In genomic region chrX:139932901-139933796, GRCh38 we compare ENCODE assay signal across 8 cellular contexts. TPM values are rescaled to one million over a fixed set of nuclear protein-coding genes. Genes with fewer than 3 reads are reported as not detected.
DNase-seq lines count a peak whose midpoint lies in the region; ATAC-seq and TF ChIP-seq lines count a peak whose summit lies in the region.

Gene ATP11C, minus strand, starts transcription at chrX:139933053. Its CDS starts 1,011 bp downstream, at chrX:139932042.

- H3K9ac ChIP-seq in KMS-11, result peak within 1 kb of the TSS; percentile 90
- peak within 1 kb of the TSS; percentile 84 for H3K9ac ChIP-seq in trophoblast cell (ENCODE audit: low read length)

- H3K79me2 ChIP-seq in KMS-11 (ENCODE audit: insufficient read depth, low read depth), result peaks cover 37% of the 10 kb centered on the region
- H3K79me2 ChIP-seq in trophoblast cell (ENCODE audit: control insufficient read depth, insufficient read depth, low read length, poor library complexity), result peaks cover 6% of the 10 kb centered on the region

- H3K23ac ChIP-seq in trophoblast cell (ENCODE audit: low read length), result no peak within 1 kb of the TSS

- H3K14ac ChIP-seq in trophoblast cell (ENCODE audit: low read length), result peak within 1 kb of the TSS; percentile 98

- TF ChIP-seq POLR2A in tibial nerve (IDR thresholded peaks at IDR 0.05), result peak; percentile 16 to 58

- peak; percentile 79 for ATAC-seq in GM21717 (IDR thresholded peaks at IDR 0.05; ENCODE audit: unreplicated experiment)
- peak; percentile 83 for ATAC-seq in SK-N-SH treated with all-trans-retinoic acid at 6 μM for 48 hours
- peak; percentile 97 for ATAC-seq in Right ventricle myocardium superior (ENCODE audit: poor library complexity)

- H4K20me1 ChIP-seq in KMS-11 (ENCODE audit: insufficient read depth), result peaks cover 6% of the 10 kb centered on the region; the same call in 1 of the 2 replicates

- H3K36me3 Mint-ChIP-seq in activated naive CD8-positive, alpha-beta T cell treated with anti-CD3 and anti-CD28 coated beads for 36 hours, result peaks cover 4% of the 10 kb centered on the region

- H2BK120ac ChIP-seq in trophoblast cell (ENCODE audit: insufficient read depth, low read length, poor library complexity), result peak within 1 kb of the TSS; percentile 83

- H2AK5ac ChIP-seq in trophoblast cell (ENCODE audit: low read length), result peak within 1 kb of the TSS; percentile 62

- H2BK5ac ChIP-seq in trophoblast cell (ENCODE audit: low read depth, low read length, poor library complexity), result peak within 1 kb of the TSS; percentile 89

- peak within 1 kb of the TSS; percentile 64 for H2BK12ac ChIP-seq in trophoblast cell (ENCODE audit: low read length)

- no peak for TF ChIP-seq CTCF in KMS-11 (conservative IDR thresholded peaks at IDR 0.05; ENCODE audit: low read depth, low read length)
- TF ChIP-seq CTCF in tibial nerve (IDR thresholded peaks at IDR 0.05), result peak in 1 of 5 experiments; percentile 5

- peaks cover 6% of the 10 kb centered on the region for H3K27me3 Mint-ChIP-seq in activated naive CD8-positive, alpha-beta T cell treated with anti-CD3 and anti-CD28 coated beads for 36 hours

- no CpG with 5 or more reads among the region's 52 CpGs for WGBS in trophoblast cell (ENCODE audit: extremely low coverage, insufficient coverage, insufficient read length)
- WGBS in tibial nerve, 2 donors, result 1 to 23% methylated on average over 29 to 51 of the region's 52 CpGs

- H4K91ac ChIP-seq in trophoblast cell (ENCODE audit: low read depth, low read length), result peak within 1 kb of the TSS; percentile 92

- peak in 1 of 2 donors; percentile 87 for TF ChIP-seq EP300 in tibial nerve (IDR thresholded peaks at IDR 0.05)

- intact Hi-C loops in Right ventricle myocardium superior (cut with DNase I), result no loop called here

- H3K36me3 ChIP-seq in KMS-11 (ENCODE audit: insufficient read depth), result no peaks in the 10 kb centered on the region
- no peaks in the 10 kb centered on the region for H3K36me3 ChIP-seq in trophoblast cell (ENCODE audit: control insufficient read depth in 1 of 2, insufficient read depth in 2 of 2, low read length in 2 of 2)
- no peaks in the 10 kb centered on the region for H3K36me3 ChIP-seq in tibial nerve

- peaks cover 12% of the 10 kb centered on the region for H3K79me1 ChIP-seq in trophoblast cell (ENCODE audit: low read length)

- H4K8ac ChIP-seq in trophoblast cell (ENCODE audit: low read depth, low read length), result peak within 1 kb of the TSS; percentile 85

- peak within 1 kb of the TSS; percentile 97 for H3K4ac ChIP-seq in trophoblast cell (ENCODE audit: low read depth, low read length)

- peaks cover 19% of the 10 kb centered on the region for H3K4me1 Mint-ChIP-seq in activated naive CD8-positive, alpha-beta T cell treated with anti-CD3 and anti-CD28 coated beads for 36 hours

- H3K4me1 ChIP-seq in KMS-11 (ENCODE audit: low read depth, poor library complexity, severe bottlenecking) (peaks cover 26% of the 10 kb centered on the region), trophoblast cell (ENCODE audit: control insufficient read depth in 1 of 2, insufficient read depth in 2 of 2, low read length in 2 of 2) (no peaks in the 10 kb centered on the region), tibial nerve (no peaks in the 10 kb centered on the region)

- H3K27ac ChIP-seq in KMS-11 (peak within 1 kb of the TSS; percentile 93), trophoblast cell (ENCODE audit: low read depth, low read length) (peak within 1 kb of the TSS; percentile 88), tibial nerve (peak within 1 kb of the TSS; percentile 96 to 99 (median 98))

- H3K18ac ChIP-seq in trophoblast cell (ENCODE audit: low read length), result peak within 1 kb of the TSS; percentile 99

- peak within 1 kb of the TSS; percentile 71; the same call in 1 of the 2 replicates for H3K4me2 ChIP-seq in KMS-11
- peak within 1 kb of the TSS; percentile 90 for H3K4me2 ChIP-seq in trophoblast cell (ENCODE audit: low read length)

- H3K4me3 ChIP-seq in KMS-11 (IDR thresholded peaks at IDR 0.05; ENCODE audit: insufficient read depth, low read depth, low read length) (no peak within 1 kb of the TSS), trophoblast cell (ENCODE audit: low read depth, low read length) (peak within 1 kb of the TSS; percentile 94), tibial nerve (peak within 1 kb of the TSS; percentile 56 to 91 (median 84))

- no peaks in the 10 kb centered on the region for H3K9me3 Mint-ChIP-seq in activated naive CD8-positive, alpha-beta T cell treated with anti-CD3 and anti-CD28 coated beads for 36 hours

- H3K27ac Mint-ChIP-seq in activated naive CD8-positive, alpha-beta T cell treated with anti-CD3 and anti-CD28 coated beads for 36 hours, result peak within 1 kb of the TSS; percentile 90

- peak within 1 kb of the TSS; percentile 82 for H3K4me3 Mint-ChIP-seq in activated naive CD8-positive, alpha-beta T cell treated with anti-CD3 and anti-CD28 coated beads for 36 hours

- H2AFZ ChIP-seq in KMS-11 (ENCODE audit: low read depth), result peak within 1 kb of the TSS; percentile 94
- H2AFZ ChIP-seq in trophoblast cell (ENCODE audit: insufficient read depth, low read length, poor library complexity), result peak within 1 kb of the TSS; percentile 97

- DNase-seq in EH (ENCODE audit: low read depth), result peak; percentile 89
- peak; percentile 81 for DNase-seq in activated naive CD8-positive, alpha-beta T cell treated with anti-CD3 and anti-CD28 coated beads for 36 hours
- DNase-seq in Right ventricle myocardium superior, result peak; percentile 86
- peak; percentile 51 to 78 for DNase-seq in trophoblast cell
- DNase-seq in tibial nerve (ENCODE audit: low spot score in 2 of 2), result peak; percentile 65 to 73

- H3K27me3 ChIP-seq in KMS-11 (ENCODE audit: insufficient read depth, low read depth) (no peaks in the 10 kb centered on the region), trophoblast cell (ENCODE audit: insufficient read depth, low read length) (no peaks in the 10 kb centered on the region), tibial nerve (peaks cover 0 to 4% of the 10 kb centered on the region in 2 donors)

- H4K12ac ChIP-seq in trophoblast cell (ENCODE audit: low read depth, low read length), result peak within 1 kb of the TSS; percentile 97

- H3K9me3 ChIP-seq in trophoblast cell (ENCODE audit: insufficient read depth, low read depth, low read length), result no peaks in the 10 kb centered on the region
- H3K9me3 ChIP-seq in tibial nerve, result no peaks in the 10 kb centered on the region

TF ChIP-seq in SK-N-SH treated with all-trans-retinoic acid at 6 μM for 48 hours, 23 proteins besides CTCF, POLR2A, EP300 and RAD21:
- TF ChIP-seq TCF4 (CRISPR knock-in tag; IDR thresholded peaks at IDR 0.05; ENCODE audit: borderline replicate concordance) (no peak), ARNTL (CRISPR knock-in tag; IDR thresholded peaks at IDR 0.05; ENCODE audit: borderline replicate concordance, low read depth) (no peak), BACH2 (CRISPR knock-in tag; IDR thresholded peaks at IDR 0.05; ENCODE audit: borderline replicate concordance) (no peak), ZFP30 (CRISPR knock-in tag; IDR thresholded peaks at IDR 0.05) (no peak), CSDC2 (CRISPR knock-in tag; IDR thresholded peaks at IDR 0.05) (no peak), GLIS3 (CRISPR knock-in tag; IDR thresholded peaks at IDR 0.05) (no peak), ZNF70 (CRISPR knock-in tag; IDR thresholded peaks at IDR 0.05) (no peak), ZNF8 (CRISPR knock-in tag; IDR thresholded peaks at IDR 0.05) (no peak), RARB (CRISPR knock-in tag; IDR thresholded peaks at IDR 0.05) (no peak), ISL1 (CRISPR knock-in tag; IDR thresholded peaks at IDR 0.05) (no peak)

RNA-seq across cellular contexts. Expression of gene ATP11C, which starts in this region (rescaled TPM):
- total RNA-seq in activated naive CD8-positive, alpha-beta T cell treated with anti-CD3 and anti-CD28 coated beads for 36 hours, result 10 to 100 TPM; 20.3 to 25.4 TPM
- 3.1 TPM for total RNA-seq in Right ventricle myocardium superior
- polyA plus RNA-seq in trophoblast cell (2013), result 13.4 and 14.0 TPM in 2 replicates
- total RNA-seq in tibial nerve, result 10 to 100 TPM; 24.1 to 37.8 (median 32.9) TPM
